In genomic region chr11:46075168-46075567, GRCh38 we compare ENCODE assay signal across 1 cellular context.
TF ChIP-seq lines count a peak whose summit lies in the region.

No MANE protein-coding gene starts in this region.

TF ChIP-seq in K562, 482 proteins besides CTCF, POLR2A, EP300 and RAD21 (continued from another document and continues in another):
- TF ChIP-seq USF2 (CRISPR knock-in tag; IDR thresholded peaks at IDR 0.05) (peak; percentile 43; the same call in 1 of the 2 replicates), GMEB1 (CRISPR knock-in tag; IDR thresholded peaks at IDR 0.05) (no peak), ZNF583 (CRISPR knock-in tag; IDR thresholded peaks at IDR 0.05) (no peak), ZFP1 (CRISPR knock-in tag; IDR thresholded peaks at IDR 0.05) (no peak), WHSC1 (IDR thresholded peaks at IDR 0.05; ENCODE audit: low read length) (no peak), TAF9B (IDR thresholded peaks at IDR 0.05; ENCODE audit: partially characterized antibody) (no peak), ZNF609 (CRISPR knock-in tag; IDR thresholded peaks at IDR 0.05; ENCODE audit: borderline replicate concordance) (no peak), SUPT5H (IDR thresholded peaks at IDR 0.05) (no peak), NCOA4 (IDR thresholded peaks at IDR 0.05; ENCODE audit: partially characterized antibody) (no peak), RBBP5 (IDR thresholded peaks at IDR 0.05; ENCODE audit: borderline replicate concordance, insufficient read depth, low read length, poor library complexity, severe bottlenecking) (no peak), MAX (CRISPR knock-in tag; IDR thresholded peaks at IDR 0.05) (no peak), DPF2 (IDR thresholded peaks at IDR 0.05) (peak; percentile 95), MGA (IDR thresholded peaks at IDR 0.05) (peak; percentile 52; the same call in 1 of the 2 replicates), LEF1 (IDR thresholded peaks at IDR 0.05) (peak; percentile 55; the same call in 1 of the 2 replicates), NFXL1 (CRISPR knock-in tag; IDR thresholded peaks at IDR 0.05) (no peak), ZNF76 (CRISPR knock-in tag; IDR thresholded peaks at IDR 0.05; ENCODE audit: borderline replicate concordance) (no peak), NR4A1 (CRISPR knock-in tag; IDR thresholded peaks at IDR 0.05) (no peak), NR4A1 (tag; IDR thresholded peaks at IDR 0.05) (no peak), ZNF318 (IDR thresholded peaks at IDR 0.05; ENCODE audit: borderline replicate concordance in 1 of 2, low read depth in 1 of 2) (no peak), ZBTB26 (CRISPR knock-in tag; IDR thresholded peaks at IDR 0.05) (no peak), XRCC5 (IDR thresholded peaks at IDR 0.05; ENCODE audit: low read depth, low read length) (no peak), SNIP1 (IDR thresholded peaks at IDR 0.05; ENCODE audit: low read depth) (no peak), ZNF695 (CRISPR knock-in tag; IDR thresholded peaks at IDR 0.05) (no peak), MAFG (tag; conservative IDR thresholded peaks at IDR 0.05) (no peak)
